In the genomic region with DNA sequence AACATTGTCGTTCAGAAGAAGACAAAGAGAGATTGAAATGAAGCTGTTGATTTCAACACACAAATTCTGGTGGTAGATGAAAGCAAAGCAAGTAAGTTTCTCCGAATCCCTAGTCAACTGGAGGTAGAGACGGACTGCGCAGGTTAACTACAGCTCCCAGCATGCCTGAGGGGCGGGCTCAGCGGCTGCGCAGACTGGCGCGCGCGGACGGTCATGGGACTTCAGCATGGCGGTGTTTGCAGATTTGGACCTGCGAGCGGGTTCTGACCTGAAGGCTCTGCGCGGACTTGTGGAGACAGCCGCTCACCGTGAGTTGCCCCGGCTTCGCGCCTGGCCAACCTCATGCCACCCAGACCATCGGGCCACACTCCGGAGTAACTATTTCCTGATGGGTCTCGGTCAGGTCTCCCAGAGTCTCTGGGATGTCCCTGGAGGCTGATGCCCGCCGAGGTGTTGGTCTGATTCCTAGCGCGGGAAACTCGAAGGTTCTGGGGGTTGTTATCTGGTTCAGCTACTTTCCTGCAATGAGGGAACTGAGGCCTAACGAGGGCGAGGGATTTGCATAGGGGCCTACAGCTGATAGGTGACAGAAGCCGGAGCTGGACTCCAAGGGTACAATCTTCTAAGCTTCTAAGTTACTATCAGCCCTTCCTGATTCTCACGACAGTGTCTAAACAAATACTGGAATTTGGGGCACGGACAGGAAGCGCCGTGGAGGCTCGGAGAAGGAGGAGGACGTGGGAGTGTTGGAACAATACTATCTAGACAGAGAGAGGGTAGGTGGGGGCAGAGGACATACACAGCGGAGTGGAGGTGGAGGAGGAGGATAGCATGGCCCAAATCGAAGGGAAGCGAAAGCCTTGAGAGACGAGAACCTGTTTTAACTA, we compare ENCODE assay signal across 8 cellular contexts. TPM values are rescaled to one million over a fixed set of nuclear protein-coding genes. Genes with fewer than 3 reads are reported as not detected.
A peak's percentile ranks its signal among the peaks of the same experiment; 100 is the strongest.
DNase-seq lines count a peak whose midpoint lies in the region; ATAC-seq, FAIRE-seq and TF ChIP-seq lines count a peak whose summit lies in the region.

RPP30 (plus strand) TSS at position 214 of the 887 bp plus-strand sequence; CDS start at position 227, 13 bp downstream.

- POLR2A ChIA-PET in PC-9 (lab: Charles Lee; ENCODE audit: unreplicated experiment) = interaction anchor here (0.6 to 0.7 kb wide), 2 partner anchors 131 to 537 kb away, joined by 3 read pairs; no protein-coding TSS in a partner anchor

- FAIRE-seq in D721Med (lab: Jason Lieb, UNC) = no peak

- H3K79me2 ChIP-seq in PC-9 (ENCODE audit: low read depth) = peaks cover 20% of the 10 kb centered on the region

- intact Hi-C loops in PC-9 (cut with micrococcal nuclease; ENCODE audit: unreplicated experiment) = loop anchor here (2.0 to 5.0 kb wide), 2 partner anchors 121 to 1445 kb away; no protein-coding TSS in a partner anchor

- H3K36me3 ChIP-seq in HUES48 (ENCODE audit: control insufficient read depth, insufficient read depth, low read length) (peaks cover 24% of the 10 kb centered on the region), PC-9 (ENCODE audit: low read depth) (no peaks in the 10 kb centered on the region), mucosa of rectum (ENCODE audit: control insufficient read depth in 2 of 2, insufficient read depth in 2 of 2, low read length in 2 of 2) (peaks cover 11 to 12% of the 10 kb centered on the region in 2 donors)

- H3K27ac ChIP-seq in HUES48 (ENCODE audit: low read depth, low read length) (peak within 1 kb of the TSS; percentile 87), PC-9 (no peak within 1 kb of the TSS), mucosa of rectum (ENCODE audit: low read depth in 2 of 2, low read length in 2 of 2) (peak within 1 kb of the TSS in 1 of 2 donors; percentile 59)

- peak; percentile 49 for DNase-seq in D721Med (ENCODE audit: insufficient read length, low spot score)
- peak; percentile 68 to 70 for DNase-seq in PC-9
- peak; percentile 89 for DNase-seq in activated T-cell treated with anti-CD3 and anti-CD28 coated beads, Interleukin-2, amount 50 U/mL, for 24 hours
- peak; percentile 87 to 88 for DNase-seq in erythroblast (lab: John Stamatoyannopoulos, UW)
- DNase-seq in stimulated activated CD8-positive, alpha-beta memory T cell treated with anti-CD3 and anti-CD28 coated beads, Interleukin-7, amount 100 ng/mL, for 24 hours (ENCODE audit: low read depth) = peak; percentile 66

- H3K4me1 Mint-ChIP-seq in activated T-cell treated with anti-CD3 and anti-CD28 coated beads, Interleukin-2, amount 50 U/mL, for 24 hours (ENCODE audit: low read depth) = peaks cover 38% of the 10 kb centered on the region

- peak within 1 kb of the TSS; percentile 97 for H3K4me2 ChIP-seq in PC-9

- TF ChIP-seq POLR2A in erythroblast (IDR thresholded peaks at IDR 0.05; ENCODE audit: low read length) = peak; percentile 75

- no peaks in the 10 kb centered on the region for H3F3A ChIP-seq in PC-9 (ENCODE audit: insufficient read depth, low read depth)

- H2AFZ ChIP-seq in PC-9 = peak within 1 kb of the TSS; percentile 96

- peak; percentile 99 for ATAC-seq in GM21423 (IDR thresholded peaks at IDR 0.05; ENCODE audit: unreplicated experiment)

- CTCF ChIA-PET in PC-9 (lab: Charles Lee) = interaction anchor here (0.6 to 1.1 kb wide), 3 partner anchors 12 to 740 kb away, joined by 4 to 15 read pairs (median 4); no protein-coding TSS in a partner anchor

- no peaks in the 10 kb centered on the region for H3K9me3 Mint-ChIP-seq in activated T-cell treated with anti-CD3 and anti-CD28 coated beads, Interleukin-2, amount 50 U/mL, for 24 hours

- H3K9me3 ChIP-seq in HUES48 (ENCODE audit: control insufficient read depth, insufficient read depth, low read length) (no peaks in the 10 kb centered on the region), PC-9 (ENCODE audit: insufficient read depth, low read depth) (no peaks in the 10 kb centered on the region; the same call in 1 of the 2 replicates), mucosa of rectum (ENCODE audit: control insufficient read depth in 2 of 2, low read length in 2 of 2) (peaks cover 2 to 4% of the 10 kb centered on the region in 2 donors)

- H3K27me3 ChIP-seq in HUES48 (ENCODE audit: control insufficient read depth, insufficient read depth, low read length) = no peaks in the 10 kb centered on the region
- no peaks in the 10 kb centered on the region for H3K27me3 ChIP-seq in PC-9 (ENCODE audit: insufficient read depth, low read depth)
- peaks cover 2 to 3% of the 10 kb centered on the region in 2 donors for H3K27me3 ChIP-seq in mucosa of rectum (ENCODE audit: control insufficient read depth in 2 of 2, insufficient read depth in 2 of 2, low read length in 2 of 2)

- H3K9ac ChIP-seq in HUES48 (ENCODE audit: low read depth, low read length) = peak within 1 kb of the TSS; percentile 87
- peak within 1 kb of the TSS; percentile 66 to 93 for H3K9ac ChIP-seq in mucosa of rectum (ENCODE audit: low read depth in 1 of 2, low read length in 2 of 2)

- H4K20me1 ChIP-seq in PC-9 (ENCODE audit: insufficient read depth) = no peaks in the 10 kb centered on the region

- BruUV-seq in PC-9 (replicated peaks; lab: Mats Ljungman, UMichigan) = no TSS peak

- H3K27ac Mint-ChIP-seq in activated T-cell treated with anti-CD3 and anti-CD28 coated beads, Interleukin-2, amount 50 U/mL, for 24 hours = peak within 1 kb of the TSS; percentile 99

- no peaks in the 10 kb centered on the region for H3K9me2 ChIP-seq in PC-9 (ENCODE audit: insufficient read depth)

- TF ChIP-seq CTCF in D721Med (IDR thresholded peaks at IDR 0.05; ENCODE audit: insufficient read depth, missing control alignments) (no peak), PC-9 (conservative IDR thresholded peaks at IDR 0.05) (no peak)

- H3K4me1 ChIP-seq in HUES48 (ENCODE audit: control insufficient read depth, insufficient read depth, low read length) (peaks cover 12% of the 10 kb centered on the region; the same call in 1 of the 2 replicates), PC-9 (replicated peaks; ENCODE audit: insufficient read depth) (peaks cover 15% of the 10 kb centered on the region), mucosa of rectum (ENCODE audit: control insufficient read depth in 2 of 2, insufficient read depth in 2 of 2, low read length in 2 of 2) (peaks cover 4 to 7% of the 10 kb centered on the region in 2 donors)

- peak within 1 kb of the TSS; percentile 91 for H3K4me3 Mint-ChIP-seq in activated T-cell treated with anti-CD3 and anti-CD28 coated beads, Interleukin-2, amount 50 U/mL, for 24 hours

- peaks cover 48% of the 10 kb centered on the region for H3K36me3 Mint-ChIP-seq in activated T-cell treated with anti-CD3 and anti-CD28 coated beads, Interleukin-2, amount 50 U/mL, for 24 hours (ENCODE audit: low read depth)

- peaks cover 29% of the 10 kb centered on the region for H3K27me3 Mint-ChIP-seq in activated T-cell treated with anti-CD3 and anti-CD28 coated beads, Interleukin-2, amount 50 U/mL, for 24 hours

- H3K4me3 ChIP-seq in HUES48 (ENCODE audit: low read depth, low read length) (peak within 1 kb of the TSS; percentile 89), PC-9 (peak within 1 kb of the TSS; percentile 78), mucosa of rectum (ENCODE audit: low read length in 2 of 2) (peak within 1 kb of the TSS; percentile 72 to 90)

RNA-seq across cellular contexts. Expression of gene RPP30, which starts in this region (rescaled TPM):
- 25.4 and 32.4 TPM in 2 replicates for total RNA-seq in PC-9 (2021)
